ENCODE assay signal across 6 cellular contexts in the genomic region with DNA sequence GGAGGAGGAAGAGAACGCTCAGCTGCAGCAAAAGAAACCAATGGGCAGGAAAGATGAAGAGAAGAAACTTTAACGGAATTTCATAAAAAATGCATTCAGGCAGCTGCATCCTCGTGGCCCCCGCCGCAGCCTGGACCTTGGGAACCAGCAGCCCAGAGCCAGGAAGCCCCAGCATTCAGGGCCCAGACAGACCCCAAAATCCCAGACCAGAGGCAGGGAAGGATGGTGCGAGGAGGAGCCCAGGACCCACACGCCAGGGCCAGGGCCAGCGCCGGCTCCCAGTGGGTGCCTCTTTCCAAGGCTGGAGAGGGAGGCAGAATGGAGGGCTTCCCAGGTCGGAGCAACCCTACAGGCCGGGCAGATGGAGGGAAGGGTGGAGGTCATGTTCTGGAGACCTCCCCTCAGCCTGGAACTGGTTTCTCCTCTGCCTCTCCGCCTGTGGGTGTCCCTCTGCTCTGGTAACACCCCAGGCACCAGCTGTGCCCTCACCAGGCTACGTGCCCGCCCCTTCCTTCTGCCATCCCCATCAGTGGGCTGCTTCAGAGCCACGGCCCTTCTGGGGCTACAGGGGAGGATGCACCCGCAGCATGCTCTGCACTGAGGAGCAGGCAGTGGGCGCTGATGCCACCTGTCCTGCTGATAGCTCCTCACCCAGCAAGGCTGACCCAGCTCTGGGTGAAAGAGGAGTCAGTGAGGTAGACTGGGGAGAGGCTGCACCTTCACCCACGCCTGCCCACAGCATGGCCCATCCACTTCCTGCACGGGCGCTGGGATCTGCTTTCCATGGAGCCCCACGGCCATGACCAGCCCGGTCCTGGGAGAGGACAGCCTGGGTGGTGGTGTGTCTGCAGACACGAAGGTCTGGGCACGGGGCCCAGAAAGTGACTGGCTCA. TPM values are rescaled to one million over a fixed set of nuclear protein-coding genes. Genes with fewer than 3 reads are reported as not detected.
DNase-seq lines count a peak whose midpoint lies in the region; ATAC-seq and TF ChIP-seq lines count a peak whose summit lies in the region.

No MANE protein-coding gene starts in this region.

- peaks cover 4% of the 10 kb centered on the region for H3K4me1 ChIP-seq in colonic mucosa
- H3K4me1 ChIP-seq in parathyroid adenoma: peaks cover 18% of the 10 kb centered on the region

- peak; percentile 49 for DNase-seq in 8988T
- no peak for DNase-seq in colonic mucosa
- DNase-seq in SW480 (ENCODE audit: low spot score): no peak

- H3K36me3 ChIP-seq in KOPT-K1 (ENCODE audit: insufficient read depth, low read length) (peaks cover 50% of the 10 kb centered on the region), colonic mucosa (no peaks in the 10 kb centered on the region), parathyroid adenoma (ENCODE audit: control insufficient read depth, insufficient read depth, low read length) (no peaks in the 10 kb centered on the region)

- no peaks in the 10 kb centered on the region for H3K79me2 ChIP-seq in parathyroid adenoma

- H3K4me2 ChIP-seq in parathyroid adenoma (ENCODE audit: low read length): peak overlapping the region; percentile 99

- H2AFZ ChIP-seq in parathyroid adenoma: peak overlapping the region; percentile 100

- H3K9me3 ChIP-seq in KOPT-K1 (ENCODE audit: insufficient read depth, low read length, poor library complexity, severe bottlenecking): no peaks in the 10 kb centered on the region
- H3K9me3 ChIP-seq in colonic mucosa: no peaks in the 10 kb centered on the region
- H3K9me3 ChIP-seq in parathyroid adenoma (ENCODE audit: control insufficient read depth, low read length): no peaks in the 10 kb centered on the region

- H3K27ac ChIP-seq in KOPT-K1 (ENCODE audit: low read depth, low read length, poor library complexity, severe bottlenecking) (peak overlapping the region; percentile 96), colonic mucosa (peak overlapping the region; percentile 69), parathyroid adenoma (peak overlapping the region; percentile 66)

- intact Hi-C loops in colonic mucosa (cut with DNase I): no loop called here

- H3K27me3 ChIP-seq in colonic mucosa: no peaks in the 10 kb centered on the region
- no peaks in the 10 kb centered on the region for H3K27me3 ChIP-seq in parathyroid adenoma (ENCODE audit: control insufficient read depth, insufficient read depth, low read length)

- H3K4me3 ChIP-seq in colonic mucosa (peak overlapping the region; percentile 92), parathyroid adenoma (ENCODE audit: low read depth, low read length) (peak overlapping the region; percentile 67)

- no peak for ATAC-seq in GM18861 (IDR thresholded peaks at IDR 0.05; ENCODE audit: unreplicated experiment)

- TF ChIP-seq CTCF in colonic mucosa (IDR thresholded peaks at IDR 0.05): no peak
- no peak for TF ChIP-seq CTCF in parathyroid adenoma (IDR thresholded peaks at IDR 0.05)

- peak overlapping the region; percentile 75 to 78 for H3K9ac ChIP-seq in colonic mucosa (ENCODE audit: low read depth in 2 of 2, low read length in 2 of 2)
- no peak overlapping the region for H3K9ac ChIP-seq in parathyroid adenoma

RNA-seq across cellular contexts. Expression of gene MIF4GD, which starts 1.2 kb away (rescaled TPM):
- 10 to 100 TPM; 18.5 to 19.2 TPM for total RNA-seq in colonic mucosa

RNA-seq across cellular contexts. Expression of gene MRPS7, which starts 10.5 kb away (rescaled TPM):
- 100 to 1,000 TPM in 1 of 2 donors, 10 to 100 TPM in 1; 62.9 to 118 TPM for total RNA-seq in colonic mucosa

RNA-seq across cellular contexts. Expression of gene GGA3, which starts 10.8 kb away (rescaled TPM):
- 10 to 100 TPM; 32.5 to 48.4 TPM for total RNA-seq in colonic mucosa

RNA-seq across cellular contexts. Expression of gene SLC25A19, which starts 17.0 kb away (rescaled TPM):
- total RNA-seq in colonic mucosa: 10 to 100 TPM in 1 of 2 donors, 1 to 10 TPM in 1; 9.8 to 24.8 TPM
